ENCODE assay signal across 16 cellular contexts in the genomic region with DNA sequence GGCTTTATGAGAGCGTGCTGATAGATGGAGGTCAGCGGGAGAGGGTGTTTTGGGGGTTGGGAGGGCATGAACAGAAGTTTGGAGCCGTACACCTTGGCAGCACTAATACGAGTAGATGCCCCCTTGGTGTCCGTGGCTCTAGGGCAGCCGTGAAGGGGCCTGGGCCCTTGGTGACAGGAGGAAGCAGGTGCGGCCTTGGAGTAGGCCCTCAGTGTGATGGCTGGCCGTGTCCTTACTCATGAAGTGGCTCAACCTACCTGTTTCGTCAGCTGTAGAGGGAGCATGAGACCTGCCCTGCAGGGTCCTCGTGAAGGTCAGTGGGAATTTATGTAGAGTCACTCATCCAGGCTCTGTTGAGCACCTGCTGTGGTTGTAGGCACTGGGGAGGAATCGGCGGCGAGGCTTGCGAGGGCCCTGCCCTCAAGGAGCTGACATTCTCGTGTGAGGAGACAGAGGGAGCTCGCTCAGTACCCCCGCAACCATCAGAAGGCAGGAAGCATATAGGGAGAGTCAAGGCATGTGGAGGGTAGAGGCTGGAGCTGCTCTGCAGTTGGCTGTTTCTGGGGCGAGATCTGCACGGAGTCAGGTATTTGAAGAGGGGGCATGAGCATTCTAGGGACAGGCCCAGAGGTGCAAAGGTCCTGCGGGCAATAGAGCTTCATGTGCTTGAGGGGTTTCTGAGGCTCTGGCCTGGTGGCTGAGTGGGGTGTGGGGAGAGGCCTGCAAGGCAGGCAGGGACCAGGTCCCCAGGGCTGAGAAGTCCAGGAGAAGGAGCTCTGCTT. TPM values are rescaled to one million over a fixed set of nuclear protein-coding genes. Genes with fewer than 3 reads are reported as not detected.
A peak's percentile ranks its signal among the peaks of the same experiment; 100 is the strongest.
DNase-seq lines count a peak whose midpoint lies in the region; ATAC-seq and TF ChIP-seq lines count a peak whose summit lies in the region.
"Had no signal": no experiment of that assay in that cellular context is flagged by ENCODE, and none has a peak within 500 bp of the region (broad histone marks: within the 10 kb centered on the region; RNA-seq: fewer than 3 reads in every experiment).

No MANE protein-coding gene starts in this region.

- POLR2A ChIA-PET in Caco-2 (lab: Charles Lee) = interaction anchor here (1.8 kb wide), 1 partner anchor 39 kb away, joined by 8 read pairs; a partner anchor contains a TSS

- H3K18ac ChIP-seq in trophoblast cell (ENCODE audit: low read length) = no peak overlapping the region

- H3K4me3 ChIP-seq in Caco-2 (ENCODE audit: low read depth, low read length) (no peak overlapping the region), endodermal cell (ENCODE audit: low read length) (no peak overlapping the region), trophoblast cell (ENCODE audit: low read depth, low read length) (peak overlapping the region; percentile 11)
- H3K4me3 ChIP-seq: BLaER1, esophagus squamous epithelium, GM23338, suprapubic skin had no signal

- H3K79me1 ChIP-seq in trophoblast cell (ENCODE audit: low read length) = no peaks in the 10 kb centered on the region

- no peak overlapping the region for H2BK120ac ChIP-seq in trophoblast cell (ENCODE audit: insufficient read depth, low read length, poor library complexity)

- H3K4me1 Mint-ChIP-seq in Caco-2 (ENCODE audit: low read depth, unreplicated experiment) (peaks cover 25% of the 10 kb centered on the region), endodermal cell (peaks cover 17% of the 10 kb centered on the region)

- H4K91ac ChIP-seq in trophoblast cell (ENCODE audit: low read depth, low read length) = no peak overlapping the region

- no peak overlapping the region for H4K8ac ChIP-seq in trophoblast cell (ENCODE audit: low read depth, low read length)

- CTCF ChIA-PET in Caco-2 (lab: Charles Lee) = interaction anchor here (0.9 to 1.4 kb wide), 6 partner anchors 9 to 238 kb away, joined by 3 to 6 read pairs (median 4); no protein-coding TSS in a partner anchor

- no peak overlapping the region for H2BK12ac ChIP-seq in trophoblast cell (ENCODE audit: low read length)

- H3K4ac ChIP-seq in trophoblast cell (ENCODE audit: low read depth, low read length) = no peak overlapping the region

- no peak overlapping the region for H3K23ac ChIP-seq in trophoblast cell (ENCODE audit: low read length)

- no peak overlapping the region for H3K14ac ChIP-seq in trophoblast cell (ENCODE audit: low read length)

- no peaks in the 10 kb centered on the region for H3K27me3 Mint-ChIP-seq in Caco-2 (ENCODE audit: insufficient read depth, unreplicated experiment)
- no peaks in the 10 kb centered on the region for H3K27me3 Mint-ChIP-seq in endodermal cell (ENCODE audit: insufficient read depth)

- no peak overlapping the region for H2AK5ac ChIP-seq in trophoblast cell (ENCODE audit: low read length)

- H3K27ac Mint-ChIP-seq in Caco-2 (ENCODE audit: unreplicated experiment) (peak overlapping the region; percentile 60), endodermal cell (peak overlapping the region; percentile 81)
- H3K27ac Mint-ChIP-seq: GM23338 had no signal

- H3K27me3 ChIP-seq in Caco-2 (replicated peaks; ENCODE audit: control insufficient read depth, insufficient read depth, low read length) = no peaks in the 10 kb centered on the region
- no peaks in the 10 kb centered on the region for H3K27me3 ChIP-seq in endodermal cell (ENCODE audit: control insufficient read depth, insufficient read depth, low read length, poor library complexity, severe bottlenecking)
- H3K27me3 ChIP-seq in trophoblast cell (ENCODE audit: insufficient read depth, low read length) = no peaks in the 10 kb centered on the region
- H3K27me3 ChIP-seq: BLaER1, esophagus squamous epithelium, suprapubic skin had no signal

- H3K4me3 Mint-ChIP-seq in Caco-2 (ENCODE audit: unreplicated experiment) (no peak overlapping the region), endodermal cell (no peak overlapping the region)
- H3K4me3 Mint-ChIP-seq: GM23338 had no signal

- H2BK5ac ChIP-seq in trophoblast cell (ENCODE audit: low read depth, low read length, poor library complexity) = no peak overlapping the region

- no peak overlapping the region for H2AFZ ChIP-seq in trophoblast cell (ENCODE audit: insufficient read depth, low read length, poor library complexity)
- H2AFZ ChIP-seq: GM23338 had no signal

- no peak for TF ChIP-seq CTCF in Caco-2 (IDR thresholded peaks at IDR 0.05; ENCODE audit: insufficient read depth in 1 of 2, low read depth in 1 of 2, low read length in 1 of 2, severe bottlenecking in 1 of 2, unreplicated experiment in 1 of 2)
- no peak for TF ChIP-seq CTCF in endodermal cell (conservative IDR thresholded peaks at IDR 0.05)

- H3K36me3 ChIP-seq in Caco-2 (ENCODE audit: control insufficient read depth, insufficient read depth, low read length) (peaks cover 2% of the 10 kb centered on the region), endodermal cell (ENCODE audit: control insufficient read depth, insufficient read depth, low read length) (peaks cover 43% of the 10 kb centered on the region), trophoblast cell (ENCODE audit: control insufficient read depth in 1 of 2, insufficient read depth in 2 of 2, low read length in 2 of 2) (peaks cover 18 to 19% of the 10 kb centered on the region in 2 experiments)

- H3K36me3 Mint-ChIP-seq in Caco-2 (ENCODE audit: insufficient read depth, unreplicated experiment) (peaks cover 72% of the 10 kb centered on the region), endodermal cell (ENCODE audit: low read depth) (peaks cover 57% of the 10 kb centered on the region)

- DNase-seq in NCI-H510A treated with DMSO at 0.1 percent for 48 hours (lab: John Stamatoyannopoulos, UW) = peak; percentile 8
- DNase-seq in NCI-H510A (lab: John Stamatoyannopoulos, UW) = no peak
- DNase-seq in Caco-2 = peak in 1 of 2 experiments; percentile 26
- peak; percentile 38 for DNase-seq in endodermal cell
- no peak for DNase-seq in trophoblast cell
- no peak for DNase-seq in DMS153 (lab: John Stamatoyannopoulos, UW)
- DNase-seq in RPMI8226 = no peak
- DNase-seq: 8988T; esophagus squamous epithelium; NK-92 treated with Interleukin-12 subunit alpha and Interleukin-12 subunit beta, amount 100 ng/mL, for 24 hours; small intestine; stimulated activated CD8-positive, alpha-beta memory T cell treated with anti-CD3 and anti-CD28 coated beads, Interleukin-4, amount 100 ng/mL, for 48 hours had no signal

- H3K9ac ChIP-seq in endodermal cell (ENCODE audit: extremely low read depth, low read length, poor library complexity, severe bottlenecking) = no peak overlapping the region
- H3K9ac ChIP-seq in trophoblast cell (ENCODE audit: low read length) = no peak overlapping the region
- H3K9ac ChIP-seq: BLaER1 had no signal

- H3K79me2 ChIP-seq in trophoblast cell (ENCODE audit: control insufficient read depth, insufficient read depth, low read length, poor library complexity) = no peaks in the 10 kb centered on the region

- H3K9me3 ChIP-seq in Caco-2 = no peaks in the 10 kb centered on the region
- H3K9me3 ChIP-seq in endodermal cell (ENCODE audit: control insufficient read depth, low read length) = no peaks in the 10 kb centered on the region
- H3K9me3 ChIP-seq in trophoblast cell (ENCODE audit: insufficient read depth, low read depth, low read length) = no peaks in the 10 kb centered on the region
- H3K9me3 ChIP-seq: BLaER1, esophagus squamous epithelium, suprapubic skin had no signal

- 95 to 96% methylated on average over 16 to 20 of the region's 20 CpGs for WGBS in endodermal cell (ENCODE audit: insufficient coverage in 1 of 2, insufficient read length in 1 of 2), 2 experiments
- no CpG with 5 or more reads among the region's 20 CpGs for WGBS in trophoblast cell (ENCODE audit: extremely low coverage, insufficient coverage, insufficient read length)

- no peak overlapping the region for H3K27ac ChIP-seq in endodermal cell (ENCODE audit: low read depth, low read length)
- no peak overlapping the region for H3K27ac ChIP-seq in trophoblast cell (ENCODE audit: low read depth, low read length)
- H3K27ac ChIP-seq: BLaER1, esophagus squamous epithelium, suprapubic skin had no signal

- no peaks in the 10 kb centered on the region for H3K9me3 Mint-ChIP-seq in Caco-2 (ENCODE audit: unreplicated experiment)
- no peaks in the 10 kb centered on the region for H3K9me3 Mint-ChIP-seq in endodermal cell
- H3K9me3 Mint-ChIP-seq: GM23338 had no signal

- H3K4me2 ChIP-seq in trophoblast cell (ENCODE audit: low read length) = no peak overlapping the region
- H3K4me2 ChIP-seq: BLaER1 had no signal

- ATAC-seq in GM18870 (IDR thresholded peaks at IDR 0.05; ENCODE audit: unreplicated experiment) = no peak

- H3K4me1 ChIP-seq in Caco-2 (no peaks in the 10 kb centered on the region), endodermal cell (ENCODE audit: control insufficient read depth, insufficient read depth, low read length) (peaks cover 5% of the 10 kb centered on the region), trophoblast cell (ENCODE audit: control insufficient read depth in 1 of 2, insufficient read depth in 2 of 2, low read length in 2 of 2) (no peaks in the 10 kb centered on the region)

- BruUV-seq in Caco-2 (replicated peaks; lab: Mats Ljungman, UMichigan) = no TSS peak

- no peak overlapping the region for H4K12ac ChIP-seq in trophoblast cell (ENCODE audit: low read depth, low read length)

- intact Hi-C loops in Caco-2 (cut with micrococcal nuclease; ENCODE audit: unreplicated experiment) = loop anchor here (2.0 kb wide), 1 partner anchor 27 kb away; no protein-coding TSS in a partner anchor

RNA-seq across cellular contexts. Expression of a gene that starts 39.6 kb away (rescaled TPM):
- total RNA-seq in Caco-2 (2022) (26.7 and 32.6 TPM in 2 replicates), endodermal cell (10 to 100 TPM; 21.0 to 27.9 TPM)
- polyA plus RNA-seq in endodermal cell (2013, experiment 1 of 2) = 11.4 TPM
- polyA plus RNA-seq in endodermal cell (2013, experiment 2 of 2) = 11.7 TPM
- polyA plus RNA-seq in trophoblast cell (2013) = 14.7 and 15.8 TPM in 2 replicates

Comparison
In these comparisons a context has a peak if more than half of its experiments do, and no peak if none do; other contexts are left out.
1. DNase-seq: peak in NCI-H510A treated with DMSO at 0.1 percent for 48 hours (single experiment) and endodermal cell (single experiment); none in NCI-H510A (single experiment), trophoblast cell (0 of 2), DMS153 (single experiment) and RPMI8226 (single experiment).